ENCODE assay signal across 11 cellular contexts in the genomic region with DNA sequence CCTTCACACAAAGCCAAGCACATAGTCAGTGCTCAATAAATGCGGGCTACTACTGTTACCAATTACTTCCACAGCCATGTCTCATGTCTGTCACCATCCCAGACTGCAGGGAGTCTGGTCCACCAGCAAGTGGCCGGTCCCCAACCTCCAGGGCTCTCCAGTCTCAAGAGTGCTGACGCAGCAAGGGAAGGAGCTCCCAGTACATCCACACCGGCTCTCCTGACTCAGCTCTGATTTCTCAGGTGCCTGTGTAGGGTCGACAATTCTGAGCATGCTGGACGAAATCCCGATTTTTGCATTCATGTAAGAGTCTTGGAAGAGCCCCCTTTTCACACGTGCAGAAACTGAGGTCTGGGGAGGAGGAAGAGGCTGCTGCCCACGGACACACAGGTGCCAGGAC. TPM values are rescaled to one million over a fixed set of nuclear protein-coding genes. Genes with fewer than 3 reads are reported as not detected.
DNase-seq lines count a peak whose midpoint lies in the region; ATAC-seq, FAIRE-seq and TF ChIP-seq lines count a peak whose summit lies in the region.
"Had no signal": no experiment of that assay in that cellular context is flagged by ENCODE, and none has a peak within 500 bp of the region (broad histone marks: within the 10 kb centered on the region; RNA-seq: fewer than 3 reads in every experiment).

No MANE protein-coding gene starts in this region.

- H4K20me1 ChIP-seq in BLaER1: no peaks in the 10 kb centered on the region
- H4K20me1 ChIP-seq in K562 (replicated peaks; ENCODE audit: control insufficient read depth, insufficient read depth, low read length): no peaks in the 10 kb centered on the region

- no peak for TF ChIP-seq RAD21 in K562 (CRISPR knock-in tag; conservative IDR thresholded peaks at IDR 0.05 in 1 of 2, IDR thresholded peaks at IDR 0.05 in 1 of 2)

- ATAC-seq in K562 (peak; percentile 36; the same call in 1 of the 3 replicates), left lung (peak; percentile 91), HG03565 (IDR thresholded peaks at IDR 0.05; ENCODE audit: unreplicated experiment) (no peak)

- H3K4me2 ChIP-seq in BLaER1: peak overlapping the region; percentile 83
- H3K4me2 ChIP-seq in K562 (ENCODE audit: insufficient read depth, low read length): peak overlapping the region; percentile 31; the same call in 1 of the 2 replicates

- no peak for TF ChIP-seq CTCF in K562 (IDR thresholded peaks at IDR 0.05 in 2 of 3, conservative IDR thresholded peaks at IDR 0.05 in 1 of 3; ENCODE audit: insufficient read depth in 2 of 3, low read depth in 1 of 3, low read length in 3 of 3)
- no peak for TF ChIP-seq CTCF in left lung (IDR thresholded peaks at IDR 0.05)

- H3K9ac ChIP-seq in BLaER1 (no peak overlapping the region), K562 (ENCODE audit: insufficient read depth in 1 of 2, low read depth in 2 of 2, low read length in 2 of 2) (no peak overlapping the region)

- FAIRE-seq in K562 (lab: Jason Lieb, UNC): no peak

- in situ Hi-C loops in K562 (cut with MboI): no loop called here

- 0 out of 2 replicates have a peak overlapping the region, but pooled peaks have one; percentile 42 for H3K4me3 ChIP-seq in BLaER1
- H3K4me3 ChIP-seq in H7 (ENCODE audit: insufficient read depth, low read depth, low read length): peak overlapping the region; percentile 59
- H3K4me3 ChIP-seq in K562: no peak overlapping the region
- H3K4me3 ChIP-seq in left lung: peak overlapping the region in 1 of 2 donors; percentile 25
- no peak overlapping the region for H3K4me3 ChIP-seq in SJCRH30

- intact Hi-C loops in K562 (cut with micrococcal nuclease): no loop called here
- intact Hi-C loops in left lung (cut with DNase I): no loop called here

- no TSS peak for BruUV-seq in K562 (replicated peaks; lab: Mats Ljungman, UMichigan)

- CTCF ChIA-PET in K562 (lab: Yijun Ruan, JAX; ENCODE audit: low intra/inter-chr PET ratio): interaction anchor here (1.3 kb wide), 1 partner anchor 55 kb away, joined by 7 read pairs; no protein-coding TSS in a partner anchor

- H2AFZ ChIP-seq in K562 (ENCODE audit: low read depth, low read length): no peak overlapping the region

- DNase-seq in H7 (peak; percentile 64), K562 (ENCODE audit: extremely low read depth in 1 of 4, low spot score in 3 of 4) (no peak), left lung (peak in 1 of 2 donors; percentile 54), NCI-H187 (lab: John Stamatoyannopoulos, UW) (no peak), SJCRH30 (no peak), NCI-H2029 (lab: John Stamatoyannopoulos, UW) (no peak)

- H3K27me3 ChIP-seq in BLaER1 (peaks cover 7% of the 10 kb centered on the region; the same call in 1 of the 2 replicates), H7 (ENCODE audit: control insufficient read depth, insufficient read depth, low read length) (peaks cover 5% of the 10 kb centered on the region; the same call in 1 of the 2 replicates), K562 (ENCODE audit: control insufficient read depth in 2 of 2, insufficient read depth in 2 of 2, low read length in 2 of 2) (no peaks in the 10 kb centered on the region), left lung (peaks cover 0 to 38% of the 10 kb centered on the region in 2 donors), SJCRH30 (no peaks in the 10 kb centered on the region)

- H3K36me3 ChIP-seq in BLaER1: no peaks in the 10 kb centered on the region
- no peaks in the 10 kb centered on the region for H3K36me3 ChIP-seq in H7 (replicated peaks; ENCODE audit: control insufficient read depth, insufficient read depth, low read length)
- peaks cover 11% of the 10 kb centered on the region; the same call in 1 of the 3 replicates for H3K36me3 ChIP-seq in K562 (ENCODE audit: control insufficient read depth, insufficient read depth, low read length)
- H3K36me3 ChIP-seq in left lung: no peaks in the 10 kb centered on the region
- no peaks in the 10 kb centered on the region for H3K36me3 ChIP-seq in SJCRH30
- H3K36me3 ChIP-seq: transverse colon had no signal

- H3K9me3 ChIP-seq in BLaER1 (no peaks in the 10 kb centered on the region), K562 (replicated peaks; ENCODE audit: control insufficient read depth, insufficient read depth, low read depth, low read length) (no peaks in the 10 kb centered on the region), left lung (no peaks in the 10 kb centered on the region), SJCRH30 (replicated peaks) (no peaks in the 10 kb centered on the region)
- H3K9me3 ChIP-seq: transverse colon had no signal

- H3K4me1 ChIP-seq in BLaER1 (peaks cover 12% of the 10 kb centered on the region), K562 (replicated peaks in 1 of 2; ENCODE audit: control insufficient read depth in 2 of 2, insufficient read depth in 2 of 2, low read length in 2 of 2) (peaks cover 0 to 11% of the 10 kb centered on the region in 2 experiments; a peak in 2 of 5 replicates), left lung (peaks cover 0 to 4% of the 10 kb centered on the region in 2 donors), SJCRH30 (no peaks in the 10 kb centered on the region)

- POLR2A ChIA-PET in K562 (lab: Yijun Ruan, JAX): interaction anchor here (0.6 to 1.2 kb wide), 3 partner anchors 12 to 81 kb away, joined by 3 to 5 read pairs (median 4); a partner anchor contains a TSS

- H3K27ac ChIP-seq in BLaER1: no peak overlapping the region
- H3K27ac ChIP-seq in K562 (ENCODE audit: extremely low read depth, low read depth, low read length): no peak overlapping the region
- H3K27ac ChIP-seq in left lung: no peak overlapping the region
- H3K27ac ChIP-seq in SJCRH30: no peak overlapping the region
- H3K27ac ChIP-seq: transverse colon had no signal

- WGBS in K562 (ENCODE audit: insufficient coverage, low coverage, missing lambda C conversion rate): 55% methylated on average over 6 of the region's 9 CpGs

- TF ChIP-seq POLR2A in K562 (conservative IDR thresholded peaks at IDR 0.05): no peak

- no peaks in the 10 kb centered on the region for H3K79me2 ChIP-seq in K562 (ENCODE audit: control insufficient read depth, insufficient read depth, low read length)

- TF ChIP-seq EP300 in K562 (IDR thresholded peaks at IDR 0.05; ENCODE audit: low read length): no peak

- no peaks in the 10 kb centered on the region for H3K9me1 ChIP-seq in K562 (ENCODE audit: control insufficient read depth, insufficient read depth, low read length)

TF ChIP-seq in K562, 482 proteins besides CTCF, POLR2A, EP300 and RAD21:
- TF ChIP-seq C11orf30 (IDR thresholded peaks at IDR 0.05; ENCODE audit: low read depth) (peak; percentile 65), ZNF316 (IDR thresholded peaks at IDR 0.05) (peak; percentile 59), MAFF (IDR thresholded peaks at IDR 0.05; ENCODE audit: low read length) (peak; percentile 4; the same call in 1 of the 2 replicates), MYC (IDR thresholded peaks at IDR 0.05; ENCODE audit: low read depth, low read length) (no peak), MYC (CRISPR knock-in tag; IDR thresholded peaks at IDR 0.05; ENCODE audit: borderline replicate concordance, low read depth) (no peak), MAFK (IDR thresholded peaks at IDR 0.05; ENCODE audit: low read length) (0 out of 2 replicates have a peak, but pooled peaks have one; percentile 15), MAFG (tag; conservative IDR thresholded peaks at IDR 0.05) (0 out of 2 replicates have a peak, but pooled peaks have one; percentile 23), EHMT2 (IDR thresholded peaks at IDR 0.05) (no peak)

RNA-seq across cellular contexts. Expression of a gene that starts 10.3 kb away (rescaled TPM):
- total RNA-seq in H7 (2014; rRNA removed; shearing (Covaris generic)): 1.0 and 2.0 TPM in 2 replicates
- total RNA-seq in K562 (2011; cell fraction: chromatin; rRNA removed; ENCODE audit: low replicate concordance): 2.3 and 2.4 TPM in 2 replicates
- total RNA-seq in K562 (2011; cell fraction: nucleolus; rRNA removed): 2.8 and 3.7 TPM in 2 replicates
- total RNA-seq in K562 (2011; cell fraction: nucleoplasm; rRNA removed): 2.2 and 2.3 TPM in 2 replicates
- total RNA-seq in K562 (2014; rRNA removed): 10.8 and 16.0 TPM in 2 replicates
- total RNA-seq in K562 (2014; rRNA removed; fragmentation: Illumina TruSeq; extraction: Trizol): 10.2 and 11.6 TPM in 2 replicates
- total RNA-seq in K562 (2015; rRNA removed; fragmentation: Illumina TruSeq; extraction: Trizol): 17.3 and 17.6 TPM in 2 replicates
- 12.7 and 14.5 TPM in 2 replicates for total RNA-seq in K562 (2021)
- 2.4 and 5.1 TPM in 2 replicates for polyA plus RNA-seq in K562 (2011; rRNA removed)
- polyA plus RNA-seq in K562 (2011; cell fraction: cytosol; rRNA removed): 1.7 and 4.4 TPM in 2 replicates
- polyA plus RNA-seq in K562 (2011; cell fraction: nucleus; rRNA removed): 0.88 and 2.7 TPM in 2 replicates
- polyA plus RNA-seq in K562 (2012): 2.1 and 12.5 TPM in 2 replicates
- polyA plus RNA-seq in K562 (2014; fragmentation: Illumina TruSeq; extraction: Trizol): 19.3 and 26.9 TPM in 2 replicates
- polyA plus RNA-seq in K562 (2014; fragmentation: Nextera tagmentation; extraction: Ambion mirVana): 1 to 10 TPM; 2.3 to 3.8 TPM
- polyA plus RNA-seq in K562 (2014; rRNA removed): 10.1 and 11.4 TPM in 2 replicates
- polyA minus RNA-seq in K562 (2011; rRNA and poly(A)+ RNA removed): 4.3 and 8.1 TPM in 2 replicates
- polyA minus RNA-seq in K562 (2011; cell fraction: cytosol; rRNA and poly(A)+ RNA removed): 3.6 and 6.6 TPM in 2 replicates
- 1.4 and 1.5 TPM in 2 replicates for polyA minus RNA-seq in K562 (2011; cell fraction: nucleus; rRNA and poly(A)+ RNA removed)
- total RNA-seq in left lung: under 1 TPM; 0.55 to 0.58 TPM
- total RNA-seq in SJCRH30 (2014; rRNA removed; shearing (Covaris generic)): not detected in 2 replicates

RNA-seq across cellular contexts. Expression of a gene that starts 31.4 kb away (rescaled TPM):
- 0.42 TPM in 1 of 2 replicates, not detected in the other for total RNA-seq in H7 (2014; rRNA removed; shearing (Covaris generic))
- not detected in 2 replicates for total RNA-seq in K562 (2011; cell fraction: chromatin; rRNA removed; ENCODE audit: low replicate concordance)
- total RNA-seq in K562 (2011; cell fraction: nucleolus; rRNA removed): not detected in 2 replicates
- total RNA-seq in K562 (2011; cell fraction: nucleoplasm; rRNA removed): not detected in 2 replicates
- total RNA-seq in K562 (2014; rRNA removed) (not detected in 2 replicates), K562 (2014; rRNA removed; fragmentation: Illumina TruSeq; extraction: Trizol) (not detected in 2 replicates), K562 (2015; rRNA removed; fragmentation: Illumina TruSeq; extraction: Trizol) (not detected in 2 replicates), K562 (2021) (not detected in 2 replicates), left lung (not detected)
- polyA plus RNA-seq in K562 (2011; rRNA removed) (not detected in 2 replicates), K562 (2014; fragmentation: Illumina TruSeq; extraction: Trizol) (not detected in 2 replicates), K562 (2014; fragmentation: Nextera tagmentation; extraction: Ambion mirVana) (not detected), K562 (2014; rRNA removed) (not detected in 2 replicates)
- polyA plus RNA-seq in K562 (2011; cell fraction: cytosol; rRNA removed): not detected in 2 replicates
- polyA plus RNA-seq in K562 (2011; cell fraction: nucleus; rRNA removed): not detected in 2 replicates
- 0.09 and 0.22 TPM in 2 replicates for polyA plus RNA-seq in K562 (2012)
- not detected in 2 replicates for polyA minus RNA-seq in K562 (2011; rRNA and poly(A)+ RNA removed)
- not detected in 2 replicates for polyA minus RNA-seq in K562 (2011; cell fraction: cytosol; rRNA and poly(A)+ RNA removed)
- not detected in 2 replicates for polyA minus RNA-seq in K562 (2011; cell fraction: nucleus; rRNA and poly(A)+ RNA removed)
- not detected in 2 replicates for total RNA-seq in SJCRH30 (2014; rRNA removed; shearing (Covaris generic))
- total RNA-seq: activated CD8-positive, alpha-beta memory T cell treated with anti-CD3 and anti-CD28 coated beads for 36 hours; mononuclear cell; transverse colon had no signal

Comparison
In these comparisons a context has a peak if more than half of its experiments do, and no peak if none do; other contexts are left out.
1. H3K4me3 ChIP-seq: peak in BLaER1 (single experiment) and H7 (single experiment); none in K562 (single experiment) and SJCRH30 (single experiment).